16 cellular contexts compared by ENCODE assay signal in genomic region chr10:52542891-52543290, GRCh38.
"Had no signal": no experiment of that assay in that cellular context is flagged by ENCODE, and none has a peak within 500 bp of the region (broad histone marks: within the 10 kb centered on the region; RNA-seq: fewer than 3 reads in every experiment).

No MANE protein-coding gene starts in this region.

- H3K4me1 ChIP-seq: right atrium auricular region had no signal

- ATAC-seq: stimulated activated naive CD8-positive, alpha-beta T cell treated with anti-CD3 and anti-CD28 coated beads, Interleukin-15, Interleukin-2, amounts not matched to agents 100 U/mL and 50 U/mL, for 24 hours; T-helper 17 cell; WTC11 had no signal

- H3K4me3 ChIP-seq: right atrium auricular region, smooth muscle cell had no signal

- DNase-seq: activated CD4-positive, alpha-beta memory T cell treated with anti-CD3 and anti-CD28 coated beads, Interleukin-2, amount 10 ng/mL, durations not matched to agents 7 days and 5 days; activated CD4-positive, alpha-beta T cell treated with anti-CD3 and anti-CD28 coated beads for 4 hours; activated effector memory CD4-positive, alpha-beta T cell treated with Interleukin-2 at 50 U/mL for 16 hours; activated T-cell treated with anti-CD3 and anti-CD28 coated beads, Interleukin-2, amount 50 U/mL, for 24 hours; amygdala; brain microvascular endothelial cell; cerebellar nuclear complex; effector CD8-positive, alpha-beta T cell; kidney glomerular epithelial cell; mesendoderm; occipital lobe; stimulated activated naive CD8-positive, alpha-beta T cell treated with anti-CD3 and anti-CD28 coated beads, Interleukin-15, Interleukin-2, amounts not matched to agents 100 U/mL and 50 U/mL, for 24 hours; T-helper 17 cell had no signal

- H3K36me3 ChIP-seq: brain microvascular endothelial cell, right atrium auricular region had no signal

- H3K27ac ChIP-seq: brain microvascular endothelial cell, right atrium auricular region had no signal

- H3K27me3 ChIP-seq: brain microvascular endothelial cell, right atrium auricular region had no signal
